ENCODE assay signal across 9 cellular contexts in genomic region chr5:141617128-141617527, GRCh38. TPM values are rescaled to one million over a fixed set of nuclear protein-coding genes. Genes with fewer than 3 reads are reported as not detected.
DNase-seq lines count a peak whose midpoint lies in the region; ATAC-seq and TF ChIP-seq lines count a peak whose summit lies in the region.
"Had no signal": no experiment of that assay in that cellular context is flagged by ENCODE, and none has a peak within 500 bp of the region (broad histone marks: within the 10 kb centered on the region; RNA-seq: fewer than 3 reads in every experiment).

No MANE protein-coding gene starts in this region.

- peaks cover 17% of the 10 kb centered on the region for H3K36me3 Mint-ChIP-seq in natural killer cell

- no peaks in the 10 kb centered on the region for H3K27me3 Mint-ChIP-seq in natural killer cell (ENCODE audit: low read depth in 2 of 2)

- H4K20me1 ChIP-seq in BLaER1 (peaks cover 18% of the 10 kb centered on the region; the same call in 1 of the 2 replicates), Loucy (ENCODE audit: insufficient read depth, low read length, poor library complexity, severe bottlenecking) (peaks cover 57% of the 10 kb centered on the region)

- H3K4me2 ChIP-seq in BLaER1, result peak overlapping the region; percentile 86
- H3K4me2 ChIP-seq in Loucy (ENCODE audit: low read depth, low read length, poor library complexity, severe bottlenecking), result peak overlapping the region; percentile 90

- H3K4me3 ChIP-seq in BLaER1 (peak overlapping the region; percentile 100), Loucy (ENCODE audit: low read length, poor library complexity, severe bottlenecking) (peak overlapping the region; percentile 79)

- intact Hi-C loops in natural killer cell (cut with micrococcal nuclease), result no loop called here

- H3K9me2 ChIP-seq in Loucy (replicated peaks; ENCODE audit: low read depth, low read length), result no peaks in the 10 kb centered on the region

- peaks cover 66% of the 10 kb centered on the region for H3K79me2 ChIP-seq in Loucy (ENCODE audit: insufficient read depth, low read length)

- peaks cover 51% of the 10 kb centered on the region for H3K4me1 ChIP-seq in BLaER1
- H3K4me1 ChIP-seq in Loucy (ENCODE audit: insufficient read depth, low read length, poor library complexity, severe bottlenecking), result peaks cover 49% of the 10 kb centered on the region

- peak overlapping the region; percentile 93 to 96 for H3K27ac Mint-ChIP-seq in natural killer cell

- H3K9ac ChIP-seq in BLaER1 (peak overlapping the region; percentile 96), Loucy (ENCODE audit: low read depth, low read length, poor library complexity, severe bottlenecking) (peak overlapping the region; percentile 76)

- no peaks in the 10 kb centered on the region for H3K9me3 Mint-ChIP-seq in natural killer cell

- ATAC-seq in natural killer cell, result no peak

- H3K4me3 Mint-ChIP-seq in natural killer cell, result peak overlapping the region; percentile 100

- no peak overlapping the region for H2AFZ ChIP-seq in Loucy (ENCODE audit: low read length)

- H3K27me3 ChIP-seq in BLaER1 (no peaks in the 10 kb centered on the region), Loucy (ENCODE audit: insufficient read depth, low read length, poor library complexity, severe bottlenecking) (no peaks in the 10 kb centered on the region)

- DNase-seq in dermis blood vessel endothelial cell (peak; percentile 49), natural killer cell (no peak), DMS53 (lab: John Stamatoyannopoulos, UW) (no peak), SKM-1 (lab: John Stamatoyannopoulos, UW; ENCODE audit: unreplicated experiment) (no peak), NCI-H524 treated with DMSO at 0.1 percent for 48 hours (lab: John Stamatoyannopoulos, UW) (no peak), NCI-H2227 treated with DMSO at 0.1 percent for 48 hours (lab: John Stamatoyannopoulos, UW) (no peak)
- DNase-seq: NCI-H510A had no signal

- H3K4me1 Mint-ChIP-seq in natural killer cell, result peaks cover 56 to 57% of the 10 kb centered on the region in 2 donors

- no peaks in the 10 kb centered on the region for H3K9me3 ChIP-seq in BLaER1
- no peaks in the 10 kb centered on the region for H3K9me3 ChIP-seq in Loucy (ENCODE audit: insufficient read depth, low read depth, low read length)

- no peaks in the 10 kb centered on the region for H3F3A ChIP-seq in Loucy (ENCODE audit: low read depth)

- TF ChIP-seq CTCF in Loucy (conservative IDR thresholded peaks at IDR 0.05; ENCODE audit: low read length) (no peak), natural killer cell (IDR thresholded peaks at IDR 0.05) (no peak)

- H3K27ac ChIP-seq in BLaER1, result peak overlapping the region; percentile 94; the same call in 1 of the 2 replicates

- peaks cover 27% of the 10 kb centered on the region for H3K36me3 ChIP-seq in BLaER1
- H3K36me3 ChIP-seq in Loucy (ENCODE audit: insufficient read depth, low read length), result peaks cover 24% of the 10 kb centered on the region; the same call in 1 of the 2 replicates

RNA-seq across cellular contexts. Expression of gene DIAPH1, which starts 1.7 kb away (rescaled TPM):
- total RNA-seq in dermis blood vessel endothelial cell (42.2 and 91.9 TPM in 2 replicates), natural killer cell (100 to 1,000 TPM; 410 to 456 (median 419) TPM)

RNA-seq across cellular contexts. Expression of gene HDAC3, which starts 19.5 kb away (rescaled TPM):
- total RNA-seq in dermis blood vessel endothelial cell, result 43.7 and 45.0 TPM in 2 replicates
- total RNA-seq in natural killer cell, result 10 to 100 TPM; 66.0 to 85.7 (median 74.7) TPM

RNA-seq across cellular contexts. Expression of gene RELL2, which starts 19.7 kb away (rescaled TPM):
- total RNA-seq in dermis blood vessel endothelial cell, result 3.9 and 9.9 TPM in 2 replicates
- 1 to 10 TPM; 5.7 to 6.6 (median 6.1) TPM for total RNA-seq in natural killer cell

RNA-seq across cellular contexts. Expression of gene FCHSD1, which starts 34.1 kb away (rescaled TPM):
- total RNA-seq in dermis blood vessel endothelial cell (20.9 and 24.0 TPM in 2 replicates), natural killer cell (100 to 1,000 TPM; 134 to 155 (median 147) TPM)
